Comparison of ENCODE assay signal across 11 cellular contexts in the genomic region with DNA sequence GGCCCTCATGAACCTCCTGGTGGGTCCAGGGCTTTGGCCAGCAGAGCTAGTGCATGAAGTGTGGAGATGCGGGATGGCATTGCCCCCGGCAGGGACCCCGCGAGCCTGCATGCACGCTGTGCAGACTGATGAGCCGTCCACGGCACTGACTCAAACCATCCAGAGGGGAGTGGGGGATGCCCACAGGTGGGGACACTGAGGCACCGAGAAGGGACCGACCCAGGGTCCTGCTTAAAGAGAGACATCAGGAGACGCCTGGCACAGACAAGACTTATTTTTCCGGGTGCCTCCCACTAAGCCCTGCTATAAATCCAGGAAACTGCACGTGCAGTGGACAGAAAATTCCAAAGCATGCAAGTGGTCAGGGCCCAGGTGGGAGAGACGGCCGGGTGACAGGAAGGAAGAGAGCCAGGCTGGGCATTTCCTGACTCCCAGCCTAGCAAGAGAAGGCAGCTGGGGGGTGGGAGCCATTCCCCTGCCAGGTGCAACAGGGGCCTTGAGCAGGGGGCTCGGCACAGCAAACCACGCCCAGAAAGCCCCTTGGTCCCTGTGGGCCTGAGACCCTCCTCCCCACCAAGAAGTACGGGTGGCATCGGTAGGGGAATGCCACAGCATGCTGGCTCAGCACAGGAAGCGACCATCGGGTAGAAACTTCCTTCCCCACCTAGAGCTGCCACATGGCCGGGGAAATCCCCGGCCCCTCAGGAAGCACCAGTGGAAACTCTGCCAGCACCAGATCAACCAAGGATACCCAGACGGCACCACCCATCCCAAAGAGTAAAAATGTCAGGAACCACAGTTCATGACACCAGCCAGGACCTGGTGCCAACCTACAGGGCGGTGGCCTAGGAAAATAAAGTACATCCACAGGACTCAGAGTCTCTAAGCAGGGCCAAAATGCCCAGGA.
DNase-seq lines count a peak whose midpoint lies in the region; ATAC-seq and TF ChIP-seq lines count a peak whose summit lies in the region.
"Had no signal": no experiment of that assay in that cellular context is flagged by ENCODE, and none has a peak within 500 bp of the region (broad histone marks: within the 10 kb centered on the region; RNA-seq: fewer than 3 reads in every experiment).

No MANE protein-coding gene starts in this region.

- no peak for TF ChIP-seq CTCF in dorsolateral prefrontal cortex (IDR thresholded peaks at IDR 0.05 in 54 of 56, conservative IDR thresholded peaks at IDR 0.05 in 2 of 56; ENCODE audit: low read depth in 1 of 56, partially characterized antibody in 56 of 56)

- H3K4me3 Mint-ChIP-seq in CD8-positive, alpha-beta memory T cell, result peak overlapping the region in 6 of 7 donors; percentile 26 to 71 (median 54)

- H3K4me3 ChIP-seq in CD8-positive, alpha-beta memory T cell (ENCODE audit: low read length), result peak overlapping the region; percentile 30
- no peak overlapping the region for H3K4me3 ChIP-seq in dorsolateral prefrontal cortex

- peaks cover 3% of the 10 kb centered on the region in 2 donors for H3K27me3 Mint-ChIP-seq in CD8-positive, alpha-beta memory T cell

- CTCF ChIA-PET in CD8-positive, alpha-beta memory T cell (lab: Charles Lee), result no interaction called here

- no peak for ATAC-seq in HG03457 (IDR thresholded peaks at IDR 0.05; ENCODE audit: unreplicated experiment)
- ATAC-seq in GM18498 (IDR thresholded peaks at IDR 0.05; ENCODE audit: unreplicated experiment), result no peak
- ATAC-seq: SK-N-SH treated with all-trans-retinoic acid at 6 μM for 48 hours had no signal

- H3K9me3 Mint-ChIP-seq in CD8-positive, alpha-beta memory T cell, result peaks cover 14 to 29% (median 21%) of the 10 kb centered on the region in 5 donors

- H3K9me3 ChIP-seq in CD8-positive, alpha-beta memory T cell (ENCODE audit: low read length), result no peaks in the 10 kb centered on the region

- intact Hi-C loops in dorsolateral prefrontal cortex (cut with DNase I), result no loop called here

- H3K27ac Mint-ChIP-seq in CD8-positive, alpha-beta memory T cell, result peak overlapping the region; percentile 40 to 88 (median 75)

- peak; percentile 18 to 49 (median 43) for DNase-seq in CD8-positive, alpha-beta memory T cell
- DNase-seq in activated CD4-positive, alpha-beta T cell treated with anti-CD3 and anti-CD28 coated beads for 4 hours, result peak; percentile 58 to 67
- peak in 6 of 10 donors; percentile 12 to 39 (median 27) for DNase-seq in dorsolateral prefrontal cortex
- DNase-seq in stimulated activated CD4-positive, alpha-beta T cell treated with anti-CD3 and anti-CD28 coated beads, Interleukin-4, amount 100 ng/mL, for 4 hours, result peak; percentile 46 to 75
- DNase-seq in AML-193 (lab: John Stamatoyannopoulos, UW), result no peak
- no peak for DNase-seq in kidney tubule cell (ENCODE audit: low spot score)
- DNase-seq: foreskin fibroblast, HCEC 1CT had no signal

- no peaks in the 10 kb centered on the region for H3K36me3 ChIP-seq in CD8-positive, alpha-beta memory T cell (ENCODE audit: insufficient read depth, low read length)

- no peaks in the 10 kb centered on the region for H3K27me3 ChIP-seq in CD8-positive, alpha-beta memory T cell (ENCODE audit: insufficient read depth, low read length, poor library complexity, severe bottlenecking)
- peaks cover 0 to 33% (median 9%) of the 10 kb centered on the region in 45 donors for H3K27me3 ChIP-seq in dorsolateral prefrontal cortex

- H3K4me1 ChIP-seq in CD8-positive, alpha-beta memory T cell (ENCODE audit: insufficient read depth, low read length), result peaks cover 20% of the 10 kb centered on the region

- peaks cover 18 to 26% (median 22%) of the 10 kb centered on the region in 3 donors for H3K4me1 Mint-ChIP-seq in CD8-positive, alpha-beta memory T cell

- POLR2A ChIA-PET in CD8-positive, alpha-beta memory T cell (lab: Charles Lee), result no interaction called here

- H3K36me3 Mint-ChIP-seq in CD8-positive, alpha-beta memory T cell, result peaks cover 0 to 27% (median 3%) of the 10 kb centered on the region in 3 donors

- no peak overlapping the region for H3K27ac ChIP-seq in CD8-positive, alpha-beta memory T cell (ENCODE audit: low read depth, low read length)
- H3K27ac ChIP-seq in dorsolateral prefrontal cortex, result no peak overlapping the region

Comparison
In these comparisons a context has a peak if more than half of its experiments do, and no peak if none do; other contexts are left out.
1. DNase-seq: peak in CD8-positive, alpha-beta memory T cell (5 of 5), activated CD4-positive, alpha-beta T cell treated with anti-CD3 and anti-CD28 coated beads for 4 hours (2 of 2), dorsolateral prefrontal cortex (6 of 10) and stimulated activated CD4-positive, alpha-beta T cell treated with anti-CD3 and anti-CD28 coated beads, Interleukin-4, amount 100 ng/mL, for 4 hours (2 of 2); none in AML-193 (0 of 2) and kidney tubule cell (single experiment).